Comparison of ENCODE assay signal across 8 cellular contexts in the genomic region with DNA sequence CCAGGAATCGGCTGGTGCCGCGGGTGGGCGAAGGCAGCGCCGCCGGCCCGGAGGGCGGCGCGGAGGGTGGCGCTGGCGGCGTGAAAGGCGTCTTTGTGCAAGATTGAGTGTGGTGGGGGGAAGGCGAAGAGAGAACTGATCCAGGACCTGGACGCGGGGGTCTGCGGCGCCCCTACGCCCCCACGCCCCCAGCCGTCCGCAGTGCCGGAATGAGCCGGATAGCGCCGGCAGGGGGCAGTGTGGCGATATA. TPM values are rescaled to one million over a fixed set of nuclear protein-coding genes. Genes with fewer than 3 reads are reported as not detected.
DNase-seq lines count a peak whose midpoint lies in the region; TF ChIP-seq lines count a peak whose summit lies in the region.

No MANE protein-coding gene starts in this region.

- no peaks in the 10 kb centered on the region for H3K36me3 ChIP-seq in SJCRH30

- no peaks in the 10 kb centered on the region for H3K27me3 ChIP-seq in SJCRH30

- H3K9me3 ChIP-seq in SJCRH30 (replicated peaks), result no peaks in the 10 kb centered on the region

- peaks cover 20% of the 10 kb centered on the region for H3K4me1 Mint-ChIP-seq in MCF 10A (ENCODE audit: insufficient read depth, unreplicated experiment)

- peak overlapping the region; percentile 92 for H3K4me3 ChIP-seq in SJCRH30

- peaks cover 7% of the 10 kb centered on the region for H3K4me1 ChIP-seq in SJCRH30

- in situ Hi-C loops in Caki2 (cut with HindIII; ENCODE audit: low pct_unique_long_range_greater_than_20kb, low sequenced_read_pairs), result no loop called here

- intact Hi-C loops in MCF 10A (cut with micrococcal nuclease), result loop anchor here (1.0 kb wide), 3 partner anchors 263 to 1538 kb away; no protein-coding TSS in a partner anchor

- peak overlapping the region; percentile 95 for H3K4me3 Mint-ChIP-seq in MCF 10A (ENCODE audit: unreplicated experiment)

- peak; percentile 81 for TF ChIP-seq CTCF in MCF 10A (IDR thresholded peaks at IDR 0.05; ENCODE audit: unreplicated experiment)

- POLR2A ChIA-PET in MCF 10A (lab: Yijun Ruan, JAX), result interaction anchor here (0.7 to 4.4 kb wide), 8 partner anchors 9 to 1961 kb away, joined by 3 to 21 read pairs (median 4); a partner anchor contains a TSS

- H3K36me3 Mint-ChIP-seq in MCF 10A (ENCODE audit: insufficient read depth, unreplicated experiment), result peaks cover 4% of the 10 kb centered on the region

- CTCF ChIA-PET in MCF 10A (lab: Yijun Ruan, JAX), result interaction anchor here (0.5 to 6.8 kb wide), 67 partner anchors 9 to 1678 kb away, joined by 3 to 86 read pairs (median 4); a partner anchor contains a TSS

- no peaks in the 10 kb centered on the region for H3K9me3 Mint-ChIP-seq in MCF 10A (ENCODE audit: unreplicated experiment)

- no peak overlapping the region for H3K27ac Mint-ChIP-seq in MCF 10A (ENCODE audit: low read depth, unreplicated experiment)

- peak overlapping the region; percentile 87 for H3K27ac ChIP-seq in SJCRH30

- DNase-seq in Caki2 (ENCODE audit: low read depth) (peak; percentile 27), SJCRH30 (no peak), MCF 10A (ENCODE audit: unreplicated experiment) (peak; percentile 40), kidney tubule cell (ENCODE audit: low spot score) (peak; percentile 47), HCEC 1CT (no peak), NOMO-1 treated with dmso at 0.1 percent for 144 hours (lab: John Stamatoyannopoulos, UW; ENCODE audit: unreplicated experiment) (no peak), NCI-H146 (lab: John Stamatoyannopoulos, UW) (no peak)
- DNase-seq in stimulated activated CD4-positive, alpha-beta T cell treated with anti-CD3 and anti-CD28 coated beads, Interleukin-1b, Interleukin-23, amount 100 ng/mL, for 48 hours, result peak; percentile 15

- BruUV-seq in MCF 10A (replicated peaks; lab: Mats Ljungman, UMichigan), result no TSS peak

- no peaks in the 10 kb centered on the region for H3K27me3 Mint-ChIP-seq in MCF 10A (ENCODE audit: insufficient read depth, unreplicated experiment)

RNA-seq across cellular contexts. Expression of a gene that starts 4.5 kb away (rescaled TPM):
- 1.7 and 3.1 TPM in 2 replicates for total RNA-seq in Caki2 (2014; rRNA removed; shearing (Covaris generic); ENCODE audit: low replicate concordance)
- total RNA-seq in SJCRH30 (2014; rRNA removed; shearing (Covaris generic)), result 41.2 and 46.9 TPM in 2 replicates
- 17.5 and 20.3 TPM in 2 replicates for total RNA-seq in MCF 10A (2022)

Comparison
In these comparisons a context has a peak if more than half of its experiments do, and no peak if none do; other contexts are left out.
1. DNase-seq: peak in Caki2 (single experiment), MCF 10A (single experiment), kidney tubule cell (single experiment) and stimulated activated CD4-positive, alpha-beta T cell treated with anti-CD3 and anti-CD28 coated beads, Interleukin-1b, Interleukin-23, amount 100 ng/mL, for 48 hours (single experiment); none in SJCRH30 (0 of 2), HCEC 1CT (single experiment), NOMO-1 treated with dmso at 0.1 percent for 144 hours (single experiment) and NCI-H146 (single experiment).